In genomic region chr19:12666305-12667048, GRCh38 we compare ENCODE assay signal across 1 cellular context.
A peak's percentile ranks its signal among the peaks of the same experiment; 100 is the strongest.
TF ChIP-seq lines count a peak whose summit lies in the region.

Gene MAN2B1 (minus strand): TSS chr19:12666742. CDS start chr19:12666701, 41 bp downstream.
Gene WDR83 (plus strand): TSS chr19:12666807. CDS start chr19:12669791, 2,984 bp downstream.

TF ChIP-seq in HepG2, 621 proteins besides CTCF, POLR2A, EP300 and RAD21 (continued from another document):
- TF ChIP-seq, protein P1, sequence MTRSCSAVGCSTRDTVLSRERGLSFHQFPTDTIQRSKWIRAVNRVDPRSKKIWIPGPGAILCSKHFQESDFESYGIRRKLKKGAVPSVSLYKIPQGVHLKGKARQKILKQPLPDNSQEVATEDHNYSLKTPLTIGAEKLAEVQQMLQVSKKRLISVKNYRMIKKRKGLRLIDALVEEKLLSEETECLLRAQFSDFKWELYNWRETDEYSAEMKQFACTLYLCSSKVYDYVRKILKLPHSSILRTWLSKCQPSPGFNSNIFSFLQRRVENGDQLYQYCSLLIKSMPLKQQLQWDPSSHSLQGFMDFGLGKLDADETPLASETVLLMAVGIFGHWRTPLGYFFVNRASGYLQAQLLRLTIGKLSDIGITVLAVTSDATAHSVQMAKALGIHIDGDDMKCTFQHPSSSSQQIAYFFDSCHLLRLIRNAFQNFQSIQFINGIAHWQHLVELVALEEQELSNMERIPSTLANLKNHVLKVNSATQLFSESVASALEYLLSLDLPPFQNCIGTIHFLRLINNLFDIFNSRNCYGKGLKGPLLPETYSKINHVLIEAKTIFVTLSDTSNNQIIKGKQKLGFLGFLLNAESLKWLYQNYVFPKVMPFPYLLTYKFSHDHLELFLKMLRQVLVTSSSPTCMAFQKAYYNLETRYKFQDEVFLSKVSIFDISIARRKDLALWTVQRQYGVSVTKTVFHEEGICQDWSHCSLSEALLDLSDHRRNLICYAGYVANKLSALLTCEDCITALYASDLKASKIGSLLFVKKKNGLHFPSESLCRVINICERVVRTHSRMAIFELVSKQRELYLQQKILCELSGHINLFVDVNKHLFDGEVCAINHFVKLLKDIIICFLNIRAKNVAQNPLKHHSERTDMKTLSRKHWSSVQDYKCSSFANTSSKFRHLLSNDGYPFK (CRISPR knock-in tag; IDR thresholded peaks at IDR 0.05; ENCODE audit: borderline replicate concordance) = peak; percentile 53; the same call in 1 of the 2 replicates
- TF ChIP-seq ZNF10 (CRISPR knock-in tag; IDR thresholded peaks at IDR 0.05; ENCODE audit: borderline replicate concordance, low read depth) (no peak), ZFAT (CRISPR knock-in tag; conservative IDR thresholded peaks at IDR 0.05) (no peak), ZNF891 (CRISPR knock-in tag; IDR thresholded peaks at IDR 0.05) (no peak), GPN1 (CRISPR knock-in tag; IDR thresholded peaks at IDR 0.05; ENCODE audit: borderline replicate concordance) (no peak), MTF1 (CRISPR knock-in tag; IDR thresholded peaks at IDR 0.05) (no peak), TEAD3 (CRISPR knock-in tag; optimal IDR thresholded peaks at IDR 0.05; ENCODE audit: borderline replicate concordance) (peak; percentile 13), GATAD2A (CRISPR knock-in tag; IDR thresholded peaks at IDR 0.05) (no peak), HNF4G (IDR thresholded peaks at IDR 0.05; ENCODE audit: borderline replicate concordance, low read depth, low read length) (no peak), HNF4G (CRISPR knock-in tag; IDR thresholded peaks at IDR 0.05; ENCODE audit: borderline replicate concordance, low read depth) (0 out of 2 replicates have a peak, but pooled peaks have one; percentile 18), RORA (CRISPR knock-in tag; IDR thresholded peaks at IDR 0.05) (no peak), ZNF17 (CRISPR knock-in tag; IDR thresholded peaks at IDR 0.05) (no peak), YEATS2 (CRISPR knock-in tag; IDR thresholded peaks at IDR 0.05; ENCODE audit: borderline replicate concordance) (peak; percentile 58; the same call in 1 of the 2 replicates), SNAPC5 (CRISPR knock-in tag; IDR thresholded peaks at IDR 0.05; ENCODE audit: borderline replicate concordance) (no peak), SAP130 (CRISPR knock-in tag; IDR thresholded peaks at IDR 0.05; ENCODE audit: low read depth) (peak; percentile 84), HNRNPLL (IDR thresholded peaks at IDR 0.05; ENCODE audit: low read depth, low read length, poor library complexity, severe bottlenecking) (peak; percentile 28), MXD1 (CRISPR knock-in tag; IDR thresholded peaks at IDR 0.05) (no peak), ATRX (CRISPR knock-in tag; IDR thresholded peaks at IDR 0.05; ENCODE audit: borderline replicate concordance) (no peak), TGIF2 (CRISPR knock-in tag; IDR thresholded peaks at IDR 0.05) (0 out of 2 replicates have a peak, but pooled peaks have one; percentile 28), CHCHD3 (CRISPR knock-in tag; IDR thresholded peaks at IDR 0.05) (no peak), CBX2 (IDR thresholded peaks at IDR 0.05; ENCODE audit: low read depth, low read length) (no peak), CBX2 (CRISPR knock-in tag; IDR thresholded peaks at IDR 0.05; ENCODE audit: low read depth) (no peak), SSRP1 (CRISPR knock-in tag; IDR thresholded peaks at IDR 0.05) (no peak), KLF12 (CRISPR knock-in tag; IDR thresholded peaks at IDR 0.05; ENCODE audit: borderline replicate concordance) (0 out of 2 replicates have a peak, but pooled peaks have one; percentile 70), PREB (CRISPR knock-in tag; IDR thresholded peaks at IDR 0.05) (no peak), FOSL2 (CRISPR knock-in tag; IDR thresholded peaks at IDR 0.05) (no peak), ISX (CRISPR knock-in tag; conservative IDR thresholded peaks at IDR 0.05) (0 out of 2 replicates have a peak, but pooled peaks have one; percentile 66), CENPBD1 (CRISPR knock-in tag; IDR thresholded peaks at IDR 0.05; ENCODE audit: borderline replicate concordance, low read depth) (no peak), ZNF660 (CRISPR knock-in tag; IDR thresholded peaks at IDR 0.05; ENCODE audit: borderline replicate concordance, low read depth) (no peak), ZNF367 (CRISPR knock-in tag; IDR thresholded peaks at IDR 0.05; ENCODE audit: borderline replicate concordance) (no peak), ZNF317 (CRISPR knock-in tag; IDR thresholded peaks at IDR 0.05) (0 out of 2 replicates have a peak, but pooled peaks have one; percentile 30), GATAD1 (CRISPR knock-in tag; IDR thresholded peaks at IDR 0.05) (peak; percentile 62), ARID2 (CRISPR knock-in tag; IDR thresholded peaks at IDR 0.05; ENCODE audit: borderline replicate concordance) (no peak), ZBTB7B (CRISPR knock-in tag; IDR thresholded peaks at IDR 0.05) (peak; percentile 51; the same call in 1 of the 2 replicates), LCORL (IDR thresholded peaks at IDR 0.05) (no peak), LCORL (CRISPR knock-in tag; IDR thresholded peaks at IDR 0.05) (no peak), ZNF75D (CRISPR knock-in tag; IDR thresholded peaks at IDR 0.05; ENCODE audit: borderline replicate concordance) (no peak), STAG1 (CRISPR knock-in tag; IDR thresholded peaks at IDR 0.05) (no peak)
- TF ChIP-seq, protein P2, sequence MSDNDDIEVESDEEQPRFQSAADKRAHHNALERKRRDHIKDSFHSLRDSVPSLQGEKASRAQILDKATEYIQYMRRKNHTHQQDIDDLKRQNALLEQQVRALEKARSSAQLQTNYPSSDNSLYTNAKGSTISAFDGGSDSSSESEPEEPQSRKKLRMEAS (IDR thresholded peaks at IDR 0.05) = no peak
- TF ChIP-seq, protein P3, sequence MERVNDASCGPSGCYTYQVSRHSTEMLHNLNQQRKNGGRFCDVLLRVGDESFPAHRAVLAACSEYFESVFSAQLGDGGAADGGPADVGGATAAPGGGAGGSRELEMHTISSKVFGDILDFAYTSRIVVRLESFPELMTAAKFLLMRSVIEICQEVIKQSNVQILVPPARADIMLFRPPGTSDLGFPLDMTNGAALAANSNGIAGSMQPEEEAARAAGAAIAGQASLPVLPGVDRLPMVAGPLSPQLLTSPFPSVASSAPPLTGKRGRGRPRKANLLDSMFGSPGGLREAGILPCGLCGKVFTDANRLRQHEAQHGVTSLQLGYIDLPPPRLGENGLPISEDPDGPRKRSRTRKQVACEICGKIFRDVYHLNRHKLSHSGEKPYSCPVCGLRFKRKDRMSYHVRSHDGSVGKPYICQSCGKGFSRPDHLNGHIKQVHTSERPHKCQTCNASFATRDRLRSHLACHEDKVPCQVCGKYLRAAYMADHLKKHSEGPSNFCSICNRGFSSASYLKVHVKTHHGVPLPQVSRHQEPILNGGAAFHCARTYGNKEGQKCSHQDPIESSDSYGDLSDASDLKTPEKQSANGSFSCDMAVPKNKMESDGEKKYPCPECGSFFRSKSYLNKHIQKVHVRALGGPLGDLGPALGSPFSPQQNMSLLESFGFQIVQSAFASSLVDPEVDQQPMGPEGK (CRISPR knock-in tag; IDR thresholded peaks at IDR 0.05) = no peak
- TF ChIP-seq, protein P4, sequence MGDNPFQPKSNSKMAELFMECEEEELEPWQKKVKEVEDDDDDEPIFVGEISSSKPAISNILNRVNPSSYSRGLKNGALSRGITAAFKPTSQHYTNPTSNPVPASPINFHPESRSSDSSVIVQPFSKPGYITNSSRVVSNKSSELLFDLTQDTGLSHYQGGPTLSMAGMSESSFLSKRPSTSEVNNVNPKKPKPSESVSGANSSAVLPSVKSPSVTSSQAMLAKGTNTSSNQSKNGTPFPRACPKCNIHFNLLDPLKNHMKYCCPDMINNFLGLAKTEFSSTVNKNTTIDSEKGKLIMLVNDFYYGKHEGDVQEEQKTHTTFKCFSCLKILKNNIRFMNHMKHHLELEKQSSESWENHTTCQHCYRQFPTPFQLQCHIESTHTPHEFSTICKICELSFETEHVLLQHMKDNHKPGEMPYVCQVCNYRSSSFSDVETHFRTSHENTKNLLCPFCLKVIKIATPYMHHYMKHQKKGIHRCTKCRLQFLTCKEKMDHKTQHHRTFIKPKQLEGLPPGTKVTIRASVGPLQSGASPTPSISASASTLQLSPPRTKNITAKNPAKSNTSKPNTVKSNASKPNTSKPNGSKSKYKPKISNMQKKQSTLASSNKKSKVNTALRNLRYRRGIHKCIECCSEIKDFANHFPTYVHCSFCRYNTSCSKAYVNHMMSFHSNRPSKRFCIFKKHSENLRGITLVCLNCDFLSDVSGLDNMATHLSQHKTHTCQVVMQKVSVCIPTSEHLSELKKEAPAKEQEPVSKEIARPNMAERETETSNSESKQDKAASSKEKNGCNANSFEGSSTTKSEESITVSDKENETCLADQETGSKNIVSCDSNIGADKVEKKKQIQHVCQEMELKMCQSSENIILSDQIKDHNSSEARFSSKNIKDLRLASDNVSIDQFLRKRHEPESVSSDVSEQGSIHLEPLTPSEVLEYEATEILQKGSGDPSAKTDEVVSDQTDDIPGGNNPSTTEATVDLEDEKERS (CRISPR knock-in tag; IDR thresholded peaks at IDR 0.05) = no peak
- TF ChIP-seq, protein P5, sequence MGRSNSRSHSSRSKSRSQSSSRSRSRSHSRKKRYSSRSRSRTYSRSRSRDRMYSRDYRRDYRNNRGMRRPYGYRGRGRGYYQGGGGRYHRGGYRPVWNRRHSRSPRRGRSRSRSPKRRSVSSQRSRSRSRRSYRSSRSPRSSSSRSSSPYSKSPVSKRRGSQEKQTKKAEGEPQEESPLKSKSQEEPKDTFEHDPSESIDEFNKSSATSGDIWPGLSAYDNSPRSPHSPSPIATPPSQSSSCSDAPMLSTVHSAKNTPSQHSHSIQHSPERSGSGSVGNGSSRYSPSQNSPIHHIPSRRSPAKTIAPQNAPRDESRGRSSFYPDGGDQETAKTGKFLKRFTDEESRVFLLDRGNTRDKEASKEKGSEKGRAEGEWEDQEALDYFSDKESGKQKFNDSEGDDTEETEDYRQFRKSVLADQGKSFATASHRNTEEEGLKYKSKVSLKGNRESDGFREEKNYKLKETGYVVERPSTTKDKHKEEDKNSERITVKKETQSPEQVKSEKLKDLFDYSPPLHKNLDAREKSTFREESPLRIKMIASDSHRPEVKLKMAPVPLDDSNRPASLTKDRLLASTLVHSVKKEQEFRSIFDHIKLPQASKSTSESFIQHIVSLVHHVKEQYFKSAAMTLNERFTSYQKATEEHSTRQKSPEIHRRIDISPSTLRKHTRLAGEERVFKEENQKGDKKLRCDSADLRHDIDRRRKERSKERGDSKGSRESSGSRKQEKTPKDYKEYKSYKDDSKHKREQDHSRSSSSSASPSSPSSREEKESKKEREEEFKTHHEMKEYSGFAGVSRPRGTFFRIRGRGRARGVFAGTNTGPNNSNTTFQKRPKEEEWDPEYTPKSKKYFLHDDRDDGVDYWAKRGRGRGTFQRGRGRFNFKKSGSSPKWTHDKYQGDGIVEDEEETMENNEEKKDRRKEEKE (IDR thresholded peaks at IDR 0.05) = no peak
- TF ChIP-seq, protein P6, sequence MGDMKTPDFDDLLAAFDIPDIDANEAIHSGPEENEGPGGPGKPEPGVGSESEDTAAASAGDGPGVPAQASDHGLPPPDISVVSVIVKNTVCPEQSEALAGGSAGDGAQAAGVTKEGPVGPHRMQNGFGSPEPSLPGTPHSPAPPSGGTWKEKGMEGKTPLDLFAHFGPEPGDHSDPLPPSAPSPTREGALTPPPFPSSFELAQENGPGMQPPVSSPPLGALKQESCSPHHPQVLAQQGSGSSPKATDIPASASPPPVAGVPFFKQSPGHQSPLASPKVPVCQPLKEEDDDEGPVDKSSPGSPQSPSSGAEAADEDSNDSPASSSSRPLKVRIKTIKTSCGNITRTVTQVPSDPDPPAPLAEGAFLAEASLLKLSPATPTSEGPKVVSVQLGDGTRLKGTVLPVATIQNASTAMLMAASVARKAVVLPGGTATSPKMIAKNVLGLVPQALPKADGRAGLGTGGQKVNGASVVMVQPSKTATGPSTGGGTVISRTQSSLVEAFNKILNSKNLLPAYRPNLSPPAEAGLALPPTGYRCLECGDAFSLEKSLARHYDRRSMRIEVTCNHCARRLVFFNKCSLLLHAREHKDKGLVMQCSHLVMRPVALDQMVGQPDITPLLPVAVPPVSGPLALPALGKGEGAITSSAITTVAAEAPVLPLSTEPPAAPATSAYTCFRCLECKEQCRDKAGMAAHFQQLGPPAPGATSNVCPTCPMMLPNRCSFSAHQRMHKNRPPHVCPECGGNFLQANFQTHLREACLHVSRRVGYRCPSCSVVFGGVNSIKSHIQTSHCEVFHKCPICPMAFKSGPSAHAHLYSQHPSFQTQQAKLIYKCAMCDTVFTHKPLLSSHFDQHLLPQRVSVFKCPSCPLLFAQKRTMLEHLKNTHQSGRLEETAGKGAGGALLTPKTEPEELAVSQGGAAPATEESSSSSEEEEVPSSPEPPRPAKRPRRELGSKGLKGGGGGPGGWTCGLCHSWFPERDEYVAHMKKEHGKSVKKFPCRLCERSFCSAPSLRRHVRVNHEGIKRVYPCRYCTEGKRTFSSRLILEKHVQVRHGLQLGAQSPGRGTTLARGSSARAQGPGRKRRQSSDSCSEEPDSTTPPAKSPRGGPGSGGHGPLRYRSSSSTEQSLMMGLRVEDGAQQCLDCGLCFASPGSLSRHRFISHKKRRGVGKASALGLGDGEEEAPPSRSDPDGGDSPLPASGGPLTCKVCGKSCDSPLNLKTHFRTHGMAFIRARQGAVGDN (CRISPR knock-in tag; IDR thresholded peaks at IDR 0.05) = peak; percentile 75
